26 cellular contexts compared by ENCODE assay signal in the genomic region with DNA sequence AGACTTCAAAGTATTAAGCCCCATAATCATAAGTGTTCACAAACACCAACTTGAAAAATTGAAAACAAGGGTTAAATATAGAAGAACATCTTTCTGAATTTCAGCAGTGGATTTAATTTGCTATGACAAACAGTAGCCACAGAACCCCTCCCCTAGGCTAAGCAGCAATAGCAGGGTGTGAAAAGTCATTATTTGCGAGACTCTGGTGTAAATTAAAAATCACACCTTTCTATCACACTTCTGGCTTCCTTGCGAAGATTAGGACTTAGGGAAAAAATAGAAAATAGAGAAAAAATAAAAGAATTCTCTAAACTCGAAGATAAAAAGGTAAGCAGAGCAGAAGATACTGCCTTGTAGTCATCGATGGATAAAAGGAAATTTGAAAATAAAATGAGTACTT. TPM values are rescaled to one million over a fixed set of nuclear protein-coding genes. Genes with fewer than 3 reads are reported as not detected.
"Had no signal": no experiment of that assay in that cellular context is flagged by ENCODE, and none has a peak within 500 bp of the region (broad histone marks: within the 10 kb centered on the region; RNA-seq: fewer than 3 reads in every experiment).

No MANE protein-coding gene starts in this region.

- H3K4me1 Mint-ChIP-seq: neural crest cell had no signal

- H3K4me1 ChIP-seq: adrenal gland, ascending aorta, gastroesophageal sphincter, testis, vagina had no signal

- H3K27me3 ChIP-seq: adrenal gland, ascending aorta, brain microvascular endothelial cell, testis, vagina had no signal

- H3K4me3 ChIP-seq: adrenal gland, ascending aorta, dorsolateral prefrontal cortex, gastroesophageal sphincter, testis, vagina had no signal

- H3K27me3 Mint-ChIP-seq: activated naive CD4-positive, alpha-beta T cell treated with anti-CD3 and anti-CD28 coated beads, Interleukin-2, amount 50 U/mL, for 24 hours; stimulated activated memory B cell treated with anti-CD40 and anti-IgM and Interleukin-4, amounts not matched to agents 10 μg/mL and 1 μg/mL and 100 μg/mL, for 72 hours had no signal

- H3K36me3 Mint-ChIP-seq: activated naive CD4-positive, alpha-beta T cell treated with anti-CD3 and anti-CD28 coated beads, Interleukin-2, amount 50 U/mL, for 24 hours; stimulated activated memory B cell treated with anti-CD40 and anti-IgM and Interleukin-4, amounts not matched to agents 10 μg/mL and 1 μg/mL and 100 μg/mL, for 72 hours had no signal

- H3K4me3 Mint-ChIP-seq: activated naive CD4-positive, alpha-beta T cell treated with anti-CD3 and anti-CD28 coated beads, Interleukin-2, amount 50 U/mL, for 24 hours; neural crest cell; stimulated activated memory B cell treated with anti-CD40 and anti-IgM and Interleukin-4, amounts not matched to agents 10 μg/mL and 1 μg/mL and 100 μg/mL, for 72 hours; T-helper 2 cell treated with Interferon-gamma antibody and Interleukin-4, amounts not matched to agents 5 μg/mL and 100 μg/mL, for 36 hours had no signal

- H3K27ac ChIP-seq: adrenal gland, ascending aorta, brain microvascular endothelial cell, dorsolateral prefrontal cortex, epithelial cell of prostate, gastroesophageal sphincter, testis, vagina, VCaP had no signal

- ATAC-seq: activated CD4-positive, CD25-positive, alpha-beta regulatory T cell treated with anti-CD3 and anti-CD28 coated beads, Interleukin-2, amount 50 U/mL, for 24 hours; gastroesophageal sphincter; left cardiac atrium; sciatic nerve; stimulated activated memory B cell treated with anti-CD40 and anti-IgM and Interleukin-4, amounts not matched to agents 10 μg/mL and 1 μg/mL and 100 μg/mL, for 72 hours had no signal

- H3K9me3 Mint-ChIP-seq: activated naive CD4-positive, alpha-beta T cell treated with anti-CD3 and anti-CD28 coated beads, Interleukin-2, amount 50 U/mL, for 24 hours; neural crest cell; stimulated activated memory B cell treated with anti-CD40 and anti-IgM and Interleukin-4, amounts not matched to agents 10 μg/mL and 1 μg/mL and 100 μg/mL, for 72 hours had no signal

- H3K27ac Mint-ChIP-seq: stimulated activated memory B cell treated with anti-CD40 and anti-IgM and Interleukin-4, amounts not matched to agents 10 μg/mL and 1 μg/mL and 100 μg/mL, for 72 hours; T-helper 2 cell treated with Interferon-gamma antibody and Interleukin-4, amounts not matched to agents 5 μg/mL and 100 μg/mL, for 36 hours had no signal

- H3K36me3 ChIP-seq: adrenal gland, ascending aorta, brain microvascular endothelial cell, gastroesophageal sphincter, vagina had no signal

- DNase-seq: activated CD4-positive, alpha-beta T cell treated with anti-CD3 and anti-CD28 coated beads, Interleukin-2, amount 50 U/mL, for 1 hour; activated gamma-delta T cell treated with Interleukin-2 at 50 U/mL for 16 hours; adrenal gland; brain microvascular endothelial cell; caudate nucleus; dorsolateral prefrontal cortex; head of caudate nucleus; islet precursor cell; left cardiac atrium; occipital lobe; small intestine; stimulated activated CD4-positive, alpha-beta T cell treated with anti-CD3 and anti-CD28 coated beads, Interleukin-2, amount 100 ng/mL, for 24 hours; SW 1271; testis; trophoblast cell had no signal

- H3K9me3 ChIP-seq: adrenal gland, ascending aorta, gastroesophageal sphincter, testis, vagina had no signal

RNA-seq across cellular contexts. Expression of a gene that starts 6.1 kb away (rescaled TPM):
- total RNA-seq: ascending aorta had no signal
